24 cellular contexts compared by ENCODE assay signal in the genomic region with DNA sequence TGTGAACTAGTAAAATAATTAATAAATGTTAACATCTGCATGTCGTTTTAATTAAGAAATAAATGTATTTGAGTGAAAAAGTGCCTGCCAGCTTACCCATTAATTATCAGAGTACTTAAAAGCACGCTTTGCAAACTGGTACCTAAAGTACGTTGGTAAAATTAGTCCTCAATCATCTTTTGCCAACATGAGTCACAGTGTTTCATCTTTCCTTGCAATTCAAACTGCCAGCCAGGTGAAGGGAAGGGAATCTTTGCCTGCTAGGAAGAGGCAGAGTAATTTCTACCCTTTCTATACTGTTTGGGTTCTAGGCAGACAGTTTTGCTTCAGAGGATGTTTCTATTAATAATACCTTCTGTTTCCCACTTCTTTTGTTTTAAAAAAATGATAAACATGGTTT. TPM values are rescaled to one million over a fixed set of nuclear protein-coding genes. Genes with fewer than 3 reads are reported as not detected.
"Had no signal": no experiment of that assay in that cellular context is flagged by ENCODE, and none has a peak within 500 bp of the region (broad histone marks: within the 10 kb centered on the region; RNA-seq: fewer than 3 reads in every experiment).

No MANE protein-coding gene starts in this region.

- ATAC-seq: activated CD4-positive, CD25-positive, alpha-beta regulatory T cell treated with anti-CD3 and anti-CD28 coated beads, Interleukin-2, amount 50 U/mL, for 24 hours; left cardiac atrium; left ventricle myocardium superior; pancreas; stimulated activated effector memory CD8-positive, alpha-beta T cell treated with anti-CD3 and anti-CD28 coated beads, Interleukin-12 subunit alpha, Interleukin-12 subunit beta, amount 100 ng/mL, for 72 hours had no signal

- H3K36me3 ChIP-seq: ascending aorta, esophagus muscularis mucosa, pancreas, prostate gland, sigmoid colon, thoracic aorta, WERI-Rb-1 had no signal

- H3K4me3 ChIP-seq: ascending aorta, esophagus muscularis mucosa, pancreas, prostate gland, sigmoid colon, thoracic aorta had no signal

- H3K4me1 ChIP-seq: ascending aorta, esophagus muscularis mucosa, pancreas, prostate gland, sigmoid colon had no signal

- H3K27me3 ChIP-seq: ascending aorta, esophagus muscularis mucosa, pancreas, sigmoid colon had no signal

- H3K27ac ChIP-seq: ascending aorta, esophagus muscularis mucosa, pancreas, prostate gland, sigmoid colon, thoracic aorta, WERI-Rb-1 had no signal

- H3K9me3 ChIP-seq: ascending aorta, pancreas, prostate gland, sigmoid colon, thoracic aorta had no signal

- DNase-seq: activated CD4-positive, alpha-beta memory T cell treated with anti-CD3 and anti-CD28 coated beads for 36 hours; activated CD4-positive, alpha-beta T cell treated with anti-CD3 and anti-CD28 coated beads for 48 hours; activated CD8-positive, alpha-beta memory T cell treated with anti-CD3 and anti-CD28 coated beads, Interleukin-2, amount 50 U/mL, for 48 hours; activated gamma-delta T cell; activated naive CD4-positive, alpha-beta T cell treated with anti-CD3 and anti-CD28 coated beads, Interleukin-2, amount 10 ng/mL, durations not matched to agents 7 days and 5 days; activated naive CD8-positive, alpha-beta T cell treated with anti-CD3 and anti-CD28 coated beads, Interleukin-2, amount 10 ng/mL, durations not matched to agents 7 days and 5 days; activated T-cell treated with anti-CD3 and anti-CD28 coated beads, Interleukin-2, amount 50 U/mL, for 24 hours; foreskin melanocyte; islet precursor cell; left cardiac atrium; left ventricle myocardium superior; pancreas; sigmoid colon; small intestine; stimulated activated CD4-positive, alpha-beta T cell treated with anti-CD3 and anti-CD28 coated beads, Interleukin-4, amount 100 ng/mL, for 24 hours; T1000; trophoblast cell; WERI-Rb-1 had no signal

RNA-seq across cellular contexts. Expression of gene CNIH3, which starts 57.2 kb away (rescaled TPM):
- total RNA-seq: ascending aorta had no signal
